30 cellular contexts compared by ENCODE assay signal in the genomic region with DNA sequence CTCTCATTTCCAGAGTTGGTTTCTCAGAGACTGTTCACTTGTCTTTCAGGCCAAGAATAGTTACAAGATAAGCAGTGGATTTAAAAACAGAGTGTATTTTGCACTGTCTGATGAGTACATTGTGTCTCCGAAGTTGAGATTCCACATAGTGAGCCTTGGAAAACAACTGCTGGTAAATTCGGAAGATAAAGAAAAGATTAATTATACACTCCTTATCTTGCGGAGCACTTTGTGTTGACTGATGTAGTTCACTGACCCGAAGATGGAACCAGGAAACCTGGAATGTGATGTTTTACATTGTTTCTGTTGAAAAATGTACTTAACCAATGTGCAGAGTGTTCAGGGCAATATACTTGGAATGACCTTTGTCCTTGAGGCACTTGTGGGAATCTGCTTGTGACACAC. TPM values are rescaled to one million over a fixed set of nuclear protein-coding genes. Genes with fewer than 3 reads are reported as not detected.
DNase-seq lines count a peak whose midpoint lies in the region; ATAC-seq and TF ChIP-seq lines count a peak whose summit lies in the region.
"Had no signal": no experiment of that assay in that cellular context is flagged by ENCODE, and none has a peak within 500 bp of the region (broad histone marks: within the 10 kb centered on the region; RNA-seq: fewer than 3 reads in every experiment).

No MANE protein-coding gene starts in this region.

- H3K9me3 ChIP-seq in lower lobe of right lung: no peaks in the 10 kb centered on the region
- no peaks in the 10 kb centered on the region for H3K9me3 ChIP-seq in upper lobe of left lung
- H3K9me3 ChIP-seq: colonic mucosa, gastrocnemius medialis, pancreas, sigmoid colon, stomach, transverse colon had no signal

- no peak overlapping the region for H3K4me3 ChIP-seq in lower lobe of right lung
- no peak overlapping the region for H3K4me3 ChIP-seq in upper lobe of left lung
- H3K4me3 ChIP-seq: colonic mucosa, gastrocnemius medialis, pancreas, sigmoid colon, stomach, transverse colon had no signal

- intact Hi-C loops in left cardiac atrium (cut with DNase I) (no loop called here), lower lobe of right lung (cut with DNase I) (no loop called here)

- no peak for TF ChIP-seq CTCF in lower lobe of right lung (IDR thresholded peaks at IDR 0.05)
- TF ChIP-seq CTCF in upper lobe of left lung (IDR thresholded peaks at IDR 0.05): no peak

- 59 to 79% methylated on average over 4 of the region's 4 CpGs for WGBS in upper lobe of left lung, 2 donors

- peak; percentile 98 for DNase-seq in amniotic epithelial cell (ENCODE audit: low read depth)
- DNase-seq in left cardiac atrium: no peak
- DNase-seq in lower lobe of right lung: no peak
- DNase-seq in upper lobe of left lung: no peak
- no peak for DNase-seq in ACHN
- DNase-seq in globus pallidus (ENCODE audit: low spot score): no peak
- DNase-seq in stimulated activated CD4-positive, alpha-beta T cell treated with anti-CD3 and anti-CD28 coated beads, Interleukin-4, amount 100 ng/mL, for 4 hours: no peak
- DNase-seq: activated CD4-positive, alpha-beta memory T cell treated with anti-CD3 and anti-CD28 coated beads, Interleukin-2, amount 10 ng/mL, durations not matched to agents 7 days and 5 days; activated gamma-delta T cell; brain microvascular endothelial cell; CD8-positive, alpha-beta memory T cell; colonic mucosa; DMS153; effector memory CD8-positive, alpha-beta T cell; gastrocnemius medialis; GDM1; midbrain; MM.1S; NCI-H1417; NCI-H2107; OCI-M1; pancreas; sigmoid colon; stimulated activated CD8-positive, alpha-beta memory T cell treated with anti-CD3 and anti-CD28 coated beads, Interleukin-4, amount 100 ng/mL, for 48 hours; stomach; transverse colon had no signal

- H3K36me3 ChIP-seq in lower lobe of right lung (no peaks in the 10 kb centered on the region), upper lobe of left lung (no peaks in the 10 kb centered on the region)
- H3K36me3 ChIP-seq: brain microvascular endothelial cell, colonic mucosa, gastrocnemius medialis, pancreas, sigmoid colon, stomach, transverse colon had no signal

- ATAC-seq in left cardiac atrium: peak; percentile 79 to 83
- ATAC-seq in lower lobe of right lung: no peak
- ATAC-seq in upper lobe of left lung (ENCODE audit: low FRiP score in 2 of 2): no peak
- ATAC-seq in HG03039 (IDR thresholded peaks at IDR 0.05; ENCODE audit: unreplicated experiment): no peak
- ATAC-seq: effector memory CD8-positive, alpha-beta T cell; esophagus mucosa; gastrocnemius medialis; HCT116; natural killer cell treated with Interleukin-12 subunit alpha and Interleukin-12 subunit beta and Interleukin-15 and Interleukin-18, amount 100 ng/mL, for 72 hours; pancreas had no signal

- H3K27ac ChIP-seq in lower lobe of right lung: peak overlapping the region; percentile 42
- peak overlapping the region in 3 of 4 donors; percentile 20 to 63 (median 61) for H3K27ac ChIP-seq in upper lobe of left lung
- H3K27ac ChIP-seq: brain microvascular endothelial cell, colonic mucosa, pancreas, sigmoid colon, stomach, transverse colon had no signal

- H3K27me3 ChIP-seq in lower lobe of right lung (ENCODE audit: low read depth) (no peaks in the 10 kb centered on the region), upper lobe of left lung (no peaks in the 10 kb centered on the region)
- H3K27me3 ChIP-seq: brain microvascular endothelial cell, colonic mucosa, gastrocnemius medialis, pancreas, sigmoid colon, stomach, transverse colon had no signal

- peak in 1 of 4 donors; percentile 58 for TF ChIP-seq EP300 in upper lobe of left lung (IDR thresholded peaks at IDR 0.05)

- in situ Hi-C loops in ACHN (cut with HindIII; ENCODE audit: low pct_ligation_motif_present, low pct_unique_long_range_greater_than_20kb, low sequenced_read_pairs): no loop called here

- H3K4me1 ChIP-seq in lower lobe of right lung: peaks cover 26% of the 10 kb centered on the region
- peaks cover 13 to 35% (median 17%) of the 10 kb centered on the region in 4 donors for H3K4me1 ChIP-seq in upper lobe of left lung
- H3K4me1 ChIP-seq: colonic mucosa had no signal

- no peak for TF ChIP-seq POLR2A in upper lobe of left lung (IDR thresholded peaks at IDR 0.05)

RNA-seq across cellular contexts. Expression of gene ANKS1A, which starts 51.0 kb away (rescaled TPM):
- total RNA-seq in left cardiac atrium (10 to 100 TPM; 20.9 to 26.4 TPM), lower lobe of right lung (48.1 TPM), upper lobe of left lung (10 to 100 TPM; 47.2 to 85.3 (median 53.5) TPM)

RNA-seq across cellular contexts. Expression of gene TAF11, which starts 52.2 kb away (rescaled TPM):
- total RNA-seq in left cardiac atrium (10 to 100 TPM; 16.6 to 20.5 TPM), lower lobe of right lung (20.7 TPM), upper lobe of left lung (10 to 100 TPM; 15.4 to 35.6 (median 19.3) TPM)

Comparison
In these comparisons a context has a peak if more than half of its experiments do, and no peak if none do; other contexts are left out.
1. ATAC-seq: peak in left cardiac atrium (2 of 2); none in lower lobe of right lung (0 of 2), upper lobe of left lung (0 of 2) and HG03039 (single experiment).